Comparison of ENCODE assay signal across 8 cellular contexts in genomic region chr1:158177705-158178450, GRCh38. TPM values are rescaled to one million over a fixed set of nuclear protein-coding genes. Genes with fewer than 3 reads are reported as not detected.
DNase-seq lines count a peak whose midpoint lies in the region; ATAC-seq and TF ChIP-seq lines count a peak whose summit lies in the region.

No MANE protein-coding gene starts in this region.

- H3K4me3 Mint-ChIP-seq in activated T-helper 1 cell treated with anti-CD3 and anti-CD28 coated beads, Interleukin-12 subunit alpha, Interleukin-12 subunit beta, Interleukin-2, Interleukin-4 antibody, amounts not matched to agents 30 ng/mL and 10 ng/mL and 1 ng/mL, durations not matched to agents 14 hours and 24 hours and 36 hours, result no peak overlapping the region
- peak overlapping the region; percentile 26 for H3K4me3 Mint-ChIP-seq in natural killer cell

- H3K4me1 Mint-ChIP-seq in activated T-helper 1 cell treated with anti-CD3 and anti-CD28 coated beads, Interleukin-12 subunit alpha, Interleukin-12 subunit beta, Interleukin-2, Interleukin-4 antibody, amounts not matched to agents 30 ng/mL and 10 ng/mL and 1 ng/mL, durations not matched to agents 14 hours and 24 hours and 36 hours (ENCODE audit: low read depth), result peaks cover 10% of the 10 kb centered on the region
- H3K4me1 Mint-ChIP-seq in natural killer cell, result peaks cover 16 to 25% of the 10 kb centered on the region in 2 donors

- H3K27me3 Mint-ChIP-seq in activated T-helper 1 cell treated with anti-CD3 and anti-CD28 coated beads, Interleukin-12 subunit alpha, Interleukin-12 subunit beta, Interleukin-2, Interleukin-4 antibody, amounts not matched to agents 30 ng/mL and 10 ng/mL and 1 ng/mL, durations not matched to agents 14 hours and 24 hours and 36 hours (ENCODE audit: insufficient read depth), result peaks cover 62% of the 10 kb centered on the region
- peaks cover 54 to 94% of the 10 kb centered on the region in 2 donors for H3K27me3 Mint-ChIP-seq in natural killer cell (ENCODE audit: low read depth in 2 of 2)

- H3K9me3 ChIP-seq in tibial nerve, result no peaks in the 10 kb centered on the region

- TF ChIP-seq POLR2A in tibial nerve (IDR thresholded peaks at IDR 0.05), result peak in 1 of 2 donors; percentile 18

- H3K27ac ChIP-seq in foreskin keratinocyte (no peak overlapping the region), tibial nerve (peak overlapping the region in 2 of 4 donors; percentile 22 to 67)

- DNase-seq in ELF-1 (ENCODE audit: low read depth, low spot score), result peak; percentile 87
- peak; percentile 73 for DNase-seq in NAMALWA (ENCODE audit: low spot score)
- peak; percentile 7 for DNase-seq in activated T-helper 1 cell treated with anti-CD3 and anti-CD28 coated beads, Interleukin-12 subunit alpha, Interleukin-12 subunit beta, Interleukin-2, Interleukin-4 antibody, amounts not matched to agents 30 ng/mL and 10 ng/mL and 1 ng/mL, durations not matched to agents 14 hours and 24 hours and 36 hours (ENCODE audit: low spot score)
- peak in 1 of 2 donors; percentile 55 for DNase-seq in foreskin keratinocyte
- DNase-seq in natural killer cell, result no peak
- DNase-seq in tibial nerve (ENCODE audit: low spot score in 2 of 2), result peak; percentile 73 to 78
- no peak for DNase-seq in COLO668 (lab: John Stamatoyannopoulos, UW; ENCODE audit: unreplicated experiment)
- DNase-seq in D341Med (ENCODE audit: low spot score), result no peak

- ATAC-seq in foreskin keratinocyte, result peak; percentile 96
- ATAC-seq in natural killer cell, result peak; percentile 69 to 89 (median 76)

- peak overlapping the region; percentile 35 to 57 (median 40) for H3K4me3 ChIP-seq in tibial nerve

- no peak for TF ChIP-seq EP300 in tibial nerve (IDR thresholded peaks at IDR 0.05)

- H3K27ac Mint-ChIP-seq in activated T-helper 1 cell treated with anti-CD3 and anti-CD28 coated beads, Interleukin-12 subunit alpha, Interleukin-12 subunit beta, Interleukin-2, Interleukin-4 antibody, amounts not matched to agents 30 ng/mL and 10 ng/mL and 1 ng/mL, durations not matched to agents 14 hours and 24 hours and 36 hours, result no peak overlapping the region
- H3K27ac Mint-ChIP-seq in natural killer cell, result no peak overlapping the region

- no peaks in the 10 kb centered on the region for H3K36me3 ChIP-seq in tibial nerve

- H3K4me1 ChIP-seq in foreskin keratinocyte (no peaks in the 10 kb centered on the region), tibial nerve (peaks cover 0 to 26% (median 4%) of the 10 kb centered on the region in 4 donors)

- H3K27me3 ChIP-seq in foreskin keratinocyte (no peaks in the 10 kb centered on the region), tibial nerve (peaks cover 0 to 16% of the 10 kb centered on the region in 2 donors)

- no peaks in the 10 kb centered on the region for H3K9me3 Mint-ChIP-seq in activated T-helper 1 cell treated with anti-CD3 and anti-CD28 coated beads, Interleukin-12 subunit alpha, Interleukin-12 subunit beta, Interleukin-2, Interleukin-4 antibody, amounts not matched to agents 30 ng/mL and 10 ng/mL and 1 ng/mL, durations not matched to agents 14 hours and 24 hours and 36 hours
- no peaks in the 10 kb centered on the region for H3K9me3 Mint-ChIP-seq in natural killer cell

- H3K36me3 Mint-ChIP-seq in activated T-helper 1 cell treated with anti-CD3 and anti-CD28 coated beads, Interleukin-12 subunit alpha, Interleukin-12 subunit beta, Interleukin-2, Interleukin-4 antibody, amounts not matched to agents 30 ng/mL and 10 ng/mL and 1 ng/mL, durations not matched to agents 14 hours and 24 hours and 36 hours (ENCODE audit: low read depth), result peaks cover 1% of the 10 kb centered on the region
- H3K36me3 Mint-ChIP-seq in natural killer cell, result no peaks in the 10 kb centered on the region

- WGBS in tibial nerve, 2 donors, result 6 to 15% methylated on average over 14 to 33 of the region's 34 CpGs

- no peak for TF ChIP-seq CTCF in foreskin keratinocyte (conservative IDR thresholded peaks at IDR 0.05)
- no peak for TF ChIP-seq CTCF in natural killer cell (IDR thresholded peaks at IDR 0.05)
- TF ChIP-seq CTCF in tibial nerve (IDR thresholded peaks at IDR 0.05), result no peak

- intact Hi-C loops in activated T-helper 1 cell treated with anti-CD3 and anti-CD28 coated beads, Interleukin-12 subunit alpha, Interleukin-12 subunit beta, Interleukin-2, Interleukin-4 antibody, amounts not matched to agents 30 ng/mL and 10 ng/mL and 1 ng/mL, durations not matched to agents 14 hours and 24 hours and 36 hours (cut with micrococcal nuclease), result no loop called here
- intact Hi-C loops in natural killer cell (cut with micrococcal nuclease), result no loop called here

RNA-seq across cellular contexts. Expression of gene CD1D, which starts 2.8 kb away (rescaled TPM):
- total RNA-seq in activated T-helper 1 cell treated with anti-CD3 and anti-CD28 coated beads, Interleukin-12 subunit alpha, Interleukin-12 subunit beta, Interleukin-2, Interleukin-4 antibody, amounts not matched to agents 30 ng/mL and 10 ng/mL and 1 ng/mL, durations not matched to agents 14 hours and 24 hours and 36 hours, result 0.22 TPM in 1 of 2 replicates, not detected in the other
- 3.9 and 5.1 TPM in 2 replicates for total RNA-seq in foreskin keratinocyte
- 3.7 and 3.8 TPM in 2 replicates for polyA plus RNA-seq in foreskin keratinocyte
- 1 to 10 TPM in 1 of 3 donors, under 1 TPM in 2; 0.48 to 1.5 (median 0.52) TPM for total RNA-seq in natural killer cell
- 1 to 10 TPM in 3 of 4 donors, under 1 TPM in 1; 0.63 to 4.2 (median 2.2) TPM for total RNA-seq in tibial nerve

Comparison
In these comparisons a context has a peak if more than half of its experiments do, and no peak if none do; other contexts are left out.
1. DNase-seq: peak in ELF-1 (single experiment), NAMALWA (single experiment), activated T-helper 1 cell treated with anti-CD3 and anti-CD28 coated beads, Interleukin-12 subunit alpha, Interleukin-12 subunit beta, Interleukin-2, Interleukin-4 antibody, amounts not matched to agents 30 ng/mL and 10 ng/mL and 1 ng/mL, durations not matched to agents 14 hours and 24 hours and 36 hours (single experiment) and tibial nerve (2 of 2); none in natural killer cell (single experiment), COLO668 (single experiment) and D341Med (single experiment).